In the genomic region with DNA sequence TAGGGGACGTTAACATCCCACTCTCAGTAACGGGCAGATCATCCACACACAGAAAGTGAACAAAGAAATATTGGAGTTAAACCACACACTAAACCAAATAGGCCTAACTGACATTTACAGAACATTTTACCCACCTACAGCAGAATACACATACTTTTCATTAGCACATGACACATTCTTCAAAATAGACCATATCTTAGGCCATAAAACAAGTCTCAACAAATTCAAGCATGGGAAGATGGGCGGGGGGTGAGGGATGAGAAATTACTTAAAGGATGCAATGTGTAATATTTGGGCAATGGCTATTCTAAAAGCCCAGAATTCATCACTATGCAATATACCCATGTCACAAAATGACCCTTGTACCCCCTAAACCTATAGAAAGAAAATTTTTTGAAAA, we compare ENCODE assay signal across 22 cellular contexts.
"Had no signal": no experiment of that assay in that cellular context is flagged by ENCODE, and none has a peak within 500 bp of the region (broad histone marks: within the 10 kb centered on the region; RNA-seq: fewer than 3 reads in every experiment).

No MANE protein-coding gene starts in this region.

- H3K4me3 ChIP-seq: colonic mucosa, esophagus squamous epithelium, gastroesophageal sphincter, heart right ventricle, left lung, lower lobe of right lung had no signal

- H3K27me3 ChIP-seq: colonic mucosa, esophagus squamous epithelium, gastroesophageal sphincter, heart right ventricle, left lung had no signal

- H3K36me3 ChIP-seq: colonic mucosa, esophagus squamous epithelium, gastroesophageal sphincter, heart right ventricle, left lung, lower lobe of right lung had no signal

- H3K4me1 ChIP-seq: colonic mucosa, esophagus squamous epithelium, gastroesophageal sphincter, heart right ventricle, left lung, lower lobe of right lung had no signal

- DNase-seq: colonic mucosa; cortex of kidney; effector CD8-positive, alpha-beta T cell; effector memory CD8-positive, alpha-beta T cell; endodermal cell; esophagus squamous epithelium; foreskin fibroblast; glutamatergic neuron; head of caudate nucleus; heart right ventricle; hippocampal formation; left cardiac atrium; left lung; left ventricle myocardium superior; lower lobe of right lung; mesendoderm; midbrain; naive thymus-derived CD4-positive, alpha-beta T cell had no signal

- ATAC-seq: effector memory CD8-positive, alpha-beta T cell; esophagus mucosa; gastroesophageal sphincter; heart right ventricle; left cardiac atrium; left lung; left ventricle myocardium superior; lower lobe of right lung; naive thymus-derived CD4-positive, alpha-beta T cell had no signal

- FAIRE-seq: islet of Langerhans, keratinocyte had no signal

- H3K27ac ChIP-seq: colonic mucosa, esophagus squamous epithelium, gastroesophageal sphincter, heart right ventricle, left lung, lower lobe of right lung had no signal
